In genomic region chr4:66785479-66785878, GRCh38 we compare ENCODE assay signal across 30 cellular contexts.
"Had no signal": no experiment of that assay in that cellular context is flagged by ENCODE, and none has a peak within 500 bp of the region (broad histone marks: within the 10 kb centered on the region; RNA-seq: fewer than 3 reads in every experiment).

No MANE protein-coding gene starts in this region.

- H3K9me3 ChIP-seq: neutrophil, pancreas, suprapubic skin, testis, tibial artery, transverse colon, upper lobe of right lung, vagina had no signal

- FAIRE-seq: pancreas had no signal

- H3K9me3 Mint-ChIP-seq: stimulated activated naive CD8-positive, alpha-beta T cell treated with anti-CD3 and anti-CD28 coated beads, Interleukin-15, amount 100 ng/mL, for 72 hours; type B pancreatic cell had no signal

- DNase-seq: naive thymus-derived CD4-positive, alpha-beta T cell; natural killer cell; nucleus accumbens; pancreas; psoas muscle; right cardiac atrium; spleen; stimulated activated CD4-positive, alpha-beta T cell treated with anti-CD3 and anti-CD28 coated beads, Interleukin-12 subunit alpha, Interleukin-12 subunit beta, amount 100 ng/mL, for 4 hours; stimulated activated CD4-positive, alpha-beta T cell treated with anti-CD3 and anti-CD28 coated beads, Interleukin-1b, Interleukin-23, amount 100 ng/mL, for 48 hours; stimulated activated CD4-positive, alpha-beta T cell treated with anti-CD3 and anti-CD28 coated beads, Interleukin-4, amount 100 ng/mL, for 1 hour; stimulated activated CD4-positive, alpha-beta T cell treated with anti-CD3 and anti-CD28 coated beads, Interleukin-4, amount 100 ng/mL, for 4 hours; stimulated activated CD8-positive, alpha-beta memory T cell treated with anti-CD3 and anti-CD28 coated beads, Interleukin-4, amount 100 ng/mL, for 48 hours; stimulated activated naive CD4-positive, alpha-beta T cell; stimulated activated naive CD8-positive, alpha-beta T cell treated with anti-CD3 and anti-CD28 coated beads, Interleukin-15, amount 100 ng/mL, for 72 hours; stimulated activated naive CD8-positive, alpha-beta T cell treated with anti-CD3 and anti-CD28 coated beads, Interleukin-15, Interleukin-2, amounts not matched to agents 100 U/mL and 50 U/mL, for 24 hours; substantia nigra; testis; tibial artery; transverse colon; upper lobe of right lung had no signal

- H3K36me3 ChIP-seq: neural progenitor cell, neutrophil, pancreas, spleen, suprapubic skin, tibial artery, transverse colon, upper lobe of right lung, vagina had no signal

- H3K4me1 ChIP-seq: neural progenitor cell, pancreas, psoas muscle, spleen, suprapubic skin, testis, tibial artery, transverse colon, upper lobe of right lung, vagina had no signal

- H2AFZ ChIP-seq: neural progenitor cell had no signal

- H3K27ac Mint-ChIP-seq: naive thymus-derived CD4-positive, alpha-beta T cell; natural killer cell; nephron; neural progenitor cell; stimulated activated memory B cell treated with anti-CD40 and anti-IgM and Interleukin-4, amounts not matched to agents 10 μg/mL and 1 μg/mL and 100 μg/mL, for 72 hours; stimulated activated naive CD8-positive, alpha-beta T cell treated with anti-CD3 and anti-CD28 coated beads, Interleukin-15, amount 100 ng/mL, for 72 hours; type B pancreatic cell had no signal

- H3K4me3 ChIP-seq: neural progenitor cell, pancreas, psoas muscle, skin epidermis, smooth muscle cell, spleen, suprapubic skin, testis, tibial artery, transverse colon, upper lobe of right lung, vagina had no signal

- H3K4me2 ChIP-seq: neural progenitor cell, smooth muscle cell had no signal

- H3K9ac ChIP-seq: neural progenitor cell had no signal

- H3K36me3 Mint-ChIP-seq: naive thymus-derived CD4-positive, alpha-beta T cell; natural killer cell; neural progenitor cell; stimulated activated memory B cell treated with anti-CD40 and anti-IgM and Interleukin-4, amounts not matched to agents 10 μg/mL and 1 μg/mL and 100 μg/mL, for 72 hours; type B pancreatic cell had no signal

- H3K27me3 Mint-ChIP-seq: naive thymus-derived CD4-positive, alpha-beta T cell; stimulated activated memory B cell treated with anti-CD40 and anti-IgM and Interleukin-4, amounts not matched to agents 10 μg/mL and 1 μg/mL and 100 μg/mL, for 72 hours; stimulated activated naive CD8-positive, alpha-beta T cell treated with anti-CD3 and anti-CD28 coated beads, Interleukin-15, amount 100 ng/mL, for 72 hours; type B pancreatic cell had no signal

- H3K27me3 ChIP-seq: neural progenitor cell, neutrophil, pancreas, spleen, suprapubic skin, testis, tibial artery, transverse colon, upper lobe of right lung, vagina had no signal

- H3K4me1 Mint-ChIP-seq: naive thymus-derived CD4-positive, alpha-beta T cell; natural killer cell; nephron; neural progenitor cell; stimulated activated memory B cell treated with anti-CD40 and anti-IgM and Interleukin-4, amounts not matched to agents 10 μg/mL and 1 μg/mL and 100 μg/mL, for 72 hours; stimulated activated naive CD8-positive, alpha-beta T cell treated with anti-CD3 and anti-CD28 coated beads, Interleukin-15, amount 100 ng/mL, for 72 hours had no signal

- H3K27ac ChIP-seq: neural progenitor cell, neutrophil, pancreas, psoas muscle, skin epidermis, spleen, suprapubic skin, testis, tibial artery, transverse colon, upper lobe of right lung, vagina had no signal

- ATAC-seq: naive thymus-derived CD4-positive, alpha-beta T cell; natural killer cell; pancreas; psoas muscle; right cardiac atrium; sciatic nerve; stimulated activated memory B cell treated with anti-CD40 and anti-IgM and Interleukin-4, amounts not matched to agents 10 μg/mL and 1 μg/mL and 100 μg/mL, for 72 hours; stimulated activated naive CD8-positive, alpha-beta T cell treated with anti-CD3 and anti-CD28 coated beads, Interleukin-15, amount 100 ng/mL, for 72 hours; stimulated activated naive CD8-positive, alpha-beta T cell treated with anti-CD3 and anti-CD28 coated beads, Interleukin-15, Interleukin-2, amounts not matched to agents 100 U/mL and 50 U/mL, for 24 hours; upper lobe of right lung had no signal

- H3K4me3 Mint-ChIP-seq: naive thymus-derived CD4-positive, alpha-beta T cell; natural killer cell; nephron; neural progenitor cell; stimulated activated memory B cell treated with anti-CD40 and anti-IgM and Interleukin-4, amounts not matched to agents 10 μg/mL and 1 μg/mL and 100 μg/mL, for 72 hours; stimulated activated naive CD8-positive, alpha-beta T cell treated with anti-CD3 and anti-CD28 coated beads, Interleukin-15, amount 100 ng/mL, for 72 hours; type B pancreatic cell had no signal
